ENCODE assay signal across 14 cellular contexts in genomic region chr18:24560511-24560981, GRCh38.
DNase-seq lines count a peak whose midpoint lies in the region; ATAC-seq and TF ChIP-seq lines count a peak whose summit lies in the region.
"Had no signal": no experiment of that assay in that cellular context is flagged by ENCODE, and none has a peak within 500 bp of the region (broad histone marks: within the 10 kb centered on the region; RNA-seq: fewer than 3 reads in every experiment).

No MANE protein-coding gene starts in this region.

- H3K4me3 Mint-ChIP-seq in MCF 10A (ENCODE audit: unreplicated experiment), result no peak overlapping the region
- H3K4me3 Mint-ChIP-seq: activated naive CD4-positive, alpha-beta T cell treated with anti-CD3 and anti-CD28 coated beads, Interleukin-2, amount 10 ng/mL, durations not matched to agents 7 days and 5 days; natural killer cell treated with Interleukin-12 subunit alpha and Interleukin-12 subunit beta and Interleukin-15 and Interleukin-18, amount 100 ng/mL, for 72 hours; stimulated activated naive CD8-positive, alpha-beta T cell treated with anti-CD3 and anti-CD28 coated beads, Interleukin-15, Interleukin-2, amounts not matched to agents 100 ng/mL and 50 ng/mL, for 24 hours had no signal

- BruUV-seq in MCF 10A (replicated peaks; lab: Mats Ljungman, UMichigan) (no TSS peak), mammary epithelial cell (replicated peaks; lab: Mats Ljungman, UMichigan) (no TSS peak)

- 14% methylated on average over 7 of the region's 7 CpGs for WGBS in mammary epithelial cell (ENCODE audit: low coverage, missing lambda C conversion rate)
- WGBS in testis, 2 donors, result 56% methylated on average over 7 of the region's 7 CpGs

- ATAC-seq in lower lobe of right lung, result peak; percentile 79 to 92
- ATAC-seq: natural killer cell treated with Interleukin-12 subunit alpha and Interleukin-12 subunit beta and Interleukin-15 and Interleukin-18, amount 100 ng/mL, for 72 hours had no signal

- TF ChIP-seq CTCF in MCF 10A (IDR thresholded peaks at IDR 0.05; ENCODE audit: unreplicated experiment) (no peak), breast epithelium (IDR thresholded peaks at IDR 0.05) (no peak), mammary epithelial cell (conservative IDR thresholded peaks at IDR 0.05 in 1 of 2, IDR thresholded peaks at IDR 0.05 in 1 of 2; ENCODE audit: extremely low read depth in 1 of 2, insufficient read depth in 1 of 2, low read depth in 1 of 2, low read length in 2 of 2) (no peak), lower lobe of right lung (IDR thresholded peaks at IDR 0.05) (no peak), testis (IDR thresholded peaks at IDR 0.05) (no peak)

- no peak overlapping the region for H3K27ac ChIP-seq in breast epithelium
- H3K27ac ChIP-seq in mammary epithelial cell (ENCODE audit: insufficient read depth, low read depth, low read length), result peak overlapping the region; percentile 20
- no peak overlapping the region for H3K27ac ChIP-seq in lower lobe of right lung
- H3K27ac ChIP-seq in testis, result no peak overlapping the region

- H3K4me1 ChIP-seq in breast epithelium, result no peaks in the 10 kb centered on the region
- H3K4me1 ChIP-seq in mammary epithelial cell (ENCODE audit: insufficient read depth, low read length), result peaks cover 12% of the 10 kb centered on the region
- no peaks in the 10 kb centered on the region for H3K4me1 ChIP-seq in lower lobe of right lung
- peaks cover 4% of the 10 kb centered on the region for H3K4me1 ChIP-seq in testis

- intact Hi-C loops in MCF 10A (cut with micrococcal nuclease), result no loop called here
- intact Hi-C loops in breast epithelium (cut with DNase I; ENCODE audit: low total_unique reads), result no loop called here
- intact Hi-C loops in mammary epithelial cell (cut with micrococcal nuclease), result no loop called here
- intact Hi-C loops in lower lobe of right lung (cut with DNase I), result no loop called here
- intact Hi-C loops in testis (cut with DNase I; ENCODE audit: low total_unique reads), result no loop called here

- H3K27me3 Mint-ChIP-seq in MCF 10A (ENCODE audit: insufficient read depth, unreplicated experiment), result no peaks in the 10 kb centered on the region
- H3K27me3 Mint-ChIP-seq: activated naive CD4-positive, alpha-beta T cell treated with anti-CD3 and anti-CD28 coated beads, Interleukin-2, amount 10 ng/mL, durations not matched to agents 7 days and 5 days had no signal

- H3K27ac Mint-ChIP-seq in MCF 10A (ENCODE audit: low read depth, unreplicated experiment), result no peak overlapping the region
- H3K27ac Mint-ChIP-seq: activated naive CD4-positive, alpha-beta T cell treated with anti-CD3 and anti-CD28 coated beads, Interleukin-2, amount 10 ng/mL, durations not matched to agents 7 days and 5 days; natural killer cell treated with Interleukin-12 subunit alpha and Interleukin-12 subunit beta and Interleukin-15 and Interleukin-18, amount 100 ng/mL, for 72 hours; stimulated activated naive CD8-positive, alpha-beta T cell treated with anti-CD3 and anti-CD28 coated beads, Interleukin-15, Interleukin-2, amounts not matched to agents 100 ng/mL and 50 ng/mL, for 24 hours had no signal

- H3K27me3 ChIP-seq in breast epithelium (no peaks in the 10 kb centered on the region), mammary epithelial cell (ENCODE audit: insufficient read depth, low read length) (no peaks in the 10 kb centered on the region), lower lobe of right lung (ENCODE audit: low read depth) (no peaks in the 10 kb centered on the region), testis (no peaks in the 10 kb centered on the region)

- POLR2A ChIA-PET in MCF 10A (lab: Yijun Ruan, JAX), result no interaction called here

- dilution Hi-C loops in mammary epithelial cell (cut with HindIII; ENCODE audit: low sequenced_read_pairs), result no loop called here

- H3K36me3 Mint-ChIP-seq in MCF 10A (ENCODE audit: insufficient read depth, unreplicated experiment), result no peaks in the 10 kb centered on the region
- H3K36me3 Mint-ChIP-seq: activated naive CD4-positive, alpha-beta T cell treated with anti-CD3 and anti-CD28 coated beads, Interleukin-2, amount 10 ng/mL, durations not matched to agents 7 days and 5 days; natural killer cell treated with Interleukin-12 subunit alpha and Interleukin-12 subunit beta and Interleukin-15 and Interleukin-18, amount 100 ng/mL, for 72 hours had no signal

- H3K9ac ChIP-seq in mammary epithelial cell (ENCODE audit: insufficient read depth, low read length), result no peak overlapping the region

- TF ChIP-seq POLR2A in breast epithelium (IDR thresholded peaks at IDR 0.05), result no peak
- no peak for TF ChIP-seq POLR2A in testis (IDR thresholded peaks at IDR 0.05)

- peak overlapping the region; percentile 7 for H3K4me2 ChIP-seq in mammary epithelial cell (ENCODE audit: insufficient read depth, low read depth, low read length)

- CTCF ChIA-PET in MCF 10A (lab: Yijun Ruan, JAX) (interaction anchor here (1.4 to 3.4 kb wide), 2 partner anchors 7 to 16 kb away, joined by 4 to 24 read pairs; no protein-coding TSS in a partner anchor), mammary epithelial cell (lab: Charles Lee; ENCODE audit: low non-redundant PET) (no interaction called here)

- no peaks in the 10 kb centered on the region for H3K36me3 ChIP-seq in breast epithelium
- no peaks in the 10 kb centered on the region for H3K36me3 ChIP-seq in mammary epithelial cell (ENCODE audit: insufficient read depth, low read length)
- no peaks in the 10 kb centered on the region for H3K36me3 ChIP-seq in lower lobe of right lung
- H3K36me3 ChIP-seq in testis (ENCODE audit: low read depth, missing control alignments), result no peaks in the 10 kb centered on the region

- no peak overlapping the region for H3K4me3 ChIP-seq in breast epithelium
- no peak overlapping the region for H3K4me3 ChIP-seq in mammary epithelial cell (replicated peaks in 1 of 3; ENCODE audit: insufficient read depth in 1 of 3, low read depth in 2 of 3, low read length in 3 of 3)
- no peak overlapping the region for H3K4me3 ChIP-seq in lower lobe of right lung
- H3K4me3 ChIP-seq in testis, result no peak overlapping the region

- peaks cover 9% of the 10 kb centered on the region for H3K4me1 Mint-ChIP-seq in MCF 10A (ENCODE audit: insufficient read depth, unreplicated experiment)
- H3K4me1 Mint-ChIP-seq: activated naive CD4-positive, alpha-beta T cell treated with anti-CD3 and anti-CD28 coated beads, Interleukin-2, amount 10 ng/mL, durations not matched to agents 7 days and 5 days had no signal

- H2AFZ ChIP-seq in mammary epithelial cell (ENCODE audit: low read depth, low read length), result peak overlapping the region; percentile 34

- H4K20me1 ChIP-seq in mammary epithelial cell (ENCODE audit: insufficient read depth, low read length), result no peaks in the 10 kb centered on the region

- peak; percentile 61 for DNase-seq in MCF 10A (ENCODE audit: unreplicated experiment)
- DNase-seq in breast epithelium (ENCODE audit: low spot score in 2 of 2), result no peak
- peak; percentile 74 for DNase-seq in mammary epithelial cell
- no peak for DNase-seq in lower lobe of right lung
- DNase-seq in GM19240 (ENCODE audit: insufficient read length, low spot score), result no peak
- no peak for DNase-seq in SKM-1 (lab: John Stamatoyannopoulos, UW; ENCODE audit: unreplicated experiment)
- DNase-seq in testis, result no peak
- no peak for DNase-seq in effector CD8-positive, alpha-beta T cell (lab: John Stamatoyannopoulos, UW)
- DNase-seq: activated CD4-positive, CD25-positive, alpha-beta regulatory T cell treated with anti-CD3 and anti-CD28 coated beads, Interleukin-2, amount 50 U/mL, for 72 hours; activated CD8-positive, alpha-beta memory T cell treated with anti-CD3 and anti-CD28 coated beads, Interleukin-2, amount 50 U/mL, for 4 hours; activated naive CD4-positive, alpha-beta T cell treated with anti-CD3 and anti-CD28 coated beads, Interleukin-2, amount 10 ng/mL, durations not matched to agents 7 days and 5 days; left cardiac atrium had no signal

- H3K9me3 Mint-ChIP-seq in MCF 10A (ENCODE audit: unreplicated experiment), result no peaks in the 10 kb centered on the region
- H3K9me3 Mint-ChIP-seq: activated naive CD4-positive, alpha-beta T cell treated with anti-CD3 and anti-CD28 coated beads, Interleukin-2, amount 10 ng/mL, durations not matched to agents 7 days and 5 days; natural killer cell treated with Interleukin-12 subunit alpha and Interleukin-12 subunit beta and Interleukin-15 and Interleukin-18, amount 100 ng/mL, for 72 hours; stimulated activated naive CD8-positive, alpha-beta T cell treated with anti-CD3 and anti-CD28 coated beads, Interleukin-15, Interleukin-2, amounts not matched to agents 100 ng/mL and 50 ng/mL, for 24 hours had no signal

- in situ Hi-C loops in mammary epithelial cell (cut with MboI; ENCODE audit: low sequenced_read_pairs in 2 of 2), result no loop called here

- H3K9me3 ChIP-seq in breast epithelium, result no peaks in the 10 kb centered on the region
- no peaks in the 10 kb centered on the region for H3K9me3 ChIP-seq in mammary epithelial cell (replicated peaks; ENCODE audit: insufficient read depth, low read length)
- no peaks in the 10 kb centered on the region for H3K9me3 ChIP-seq in lower lobe of right lung
- no peaks in the 10 kb centered on the region for H3K9me3 ChIP-seq in testis

- no peaks in the 10 kb centered on the region for H3K79me2 ChIP-seq in mammary epithelial cell (ENCODE audit: insufficient read depth, low read length)

Comparison
In these comparisons a context has a peak if more than half of its experiments do, and no peak if none do; other contexts are left out.
1. DNase-seq: peak in MCF 10A (single experiment) and mammary epithelial cell (single experiment); none in breast epithelium (0 of 2), lower lobe of right lung (single experiment), GM19240 (single experiment), SKM-1 (single experiment), testis (single experiment) and effector CD8-positive, alpha-beta T cell (single experiment).